ENCODE assay signal across 14 cellular contexts in the genomic region with DNA sequence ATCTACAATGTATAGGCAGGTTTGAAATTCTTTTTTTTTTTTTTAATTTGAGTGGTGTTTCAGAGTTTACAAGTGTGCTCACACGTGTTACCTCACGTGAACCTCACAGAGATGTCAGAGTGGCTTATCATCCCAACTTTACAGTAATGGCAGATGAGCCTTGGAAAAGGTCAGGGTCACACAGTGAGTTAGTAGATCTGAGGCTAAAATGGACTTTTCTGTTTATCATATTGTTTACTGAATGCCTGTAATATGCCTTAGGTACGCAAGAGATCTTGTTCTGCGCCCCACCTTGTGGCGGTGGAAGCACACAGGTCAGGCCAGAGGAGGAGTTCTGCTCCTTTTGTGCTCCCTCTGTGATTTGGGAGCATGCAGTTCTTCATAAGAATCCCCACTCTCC.
DNase-seq lines count a peak whose midpoint lies in the region; ATAC-seq and TF ChIP-seq lines count a peak whose summit lies in the region.
"Had no signal": no experiment of that assay in that cellular context is flagged by ENCODE, and none has a peak within 500 bp of the region (broad histone marks: within the 10 kb centered on the region; RNA-seq: fewer than 3 reads in every experiment).

No MANE protein-coding gene starts in this region.

- peaks cover 59% of the 10 kb centered on the region for H4K20me1 ChIP-seq in osteoblast (ENCODE audit: insufficient read depth, low read length)

- H3K27me3 Mint-ChIP-seq in T-cell, result no peaks in the 10 kb centered on the region
- H3K27me3 Mint-ChIP-seq: activated CD4-positive, alpha-beta T cell treated with anti-CD3 and anti-CD28 coated beads, Interleukin-2, amount 10 ng/mL, durations not matched to agents 24 days and 14 days; central memory CD8-positive, alpha-beta T cell had no signal

- intact Hi-C loops in gastrocnemius medialis (cut with DNase I; ENCODE audit: low total_unique reads) (no loop called here), upper lobe of right lung (cut with DNase I) (loop anchor here (10.0 kb wide), 1 partner anchor 72 kb away; no protein-coding TSS in a partner anchor)

- no peak overlapping the region for H3K4me3 Mint-ChIP-seq in T-cell
- H3K4me3 Mint-ChIP-seq: activated CD4-positive, alpha-beta T cell treated with anti-CD3 and anti-CD28 coated beads, Interleukin-2, amount 10 ng/mL, durations not matched to agents 24 days and 14 days; central memory CD8-positive, alpha-beta T cell had no signal

- H3K9me3 ChIP-seq in cardiac muscle cell (ENCODE audit: low read depth) (no peaks in the 10 kb centered on the region), right atrium auricular region (no peaks in the 10 kb centered on the region), iPS-18a (ENCODE audit: control insufficient read depth, low read depth, low read length) (no peaks in the 10 kb centered on the region), gastrocnemius medialis (no peaks in the 10 kb centered on the region), upper lobe of right lung (no peaks in the 10 kb centered on the region), osteoblast (ENCODE audit: low read depth, low read length) (no peaks in the 10 kb centered on the region)

- TF ChIP-seq CTCF in cardiac muscle cell (IDR thresholded peaks at IDR 0.05; ENCODE audit: low read depth, low read length) (no peak), right atrium auricular region (IDR thresholded peaks at IDR 0.05) (no peak), gastrocnemius medialis (IDR thresholded peaks at IDR 0.05 in 4 of 5, conservative IDR thresholded peaks at IDR 0.05 in 1 of 5) (no peak), upper lobe of right lung (IDR thresholded peaks at IDR 0.05) (no peak), osteoblast (IDR thresholded peaks at IDR 0.05; ENCODE audit: extremely low read depth, low read depth, low read length) (no peak)

- TF ChIP-seq POLR2A in gastrocnemius medialis (IDR thresholded peaks at IDR 0.05), result no peak

- CTCF ChIA-PET in T-cell (lab: Charles Lee), result interaction anchor here (0.6 to 0.9 kb wide), 3 partner anchors 11 to 189 kb away, joined by 3 to 4 read pairs (median 4); no protein-coding TSS in a partner anchor

- H3K27ac ChIP-seq in cardiac muscle cell (peak overlapping the region; percentile 57), right atrium auricular region (no peak overlapping the region), iPS-18a (ENCODE audit: low read length) (no peak overlapping the region), gastrocnemius medialis (peak overlapping the region; percentile 0 to 40 (median 10)), upper lobe of right lung (no peak overlapping the region), osteoblast (ENCODE audit: low read depth, low read length) (no peak overlapping the region)

- H3K36me3 ChIP-seq in cardiac muscle cell (no peaks in the 10 kb centered on the region), right atrium auricular region (no peaks in the 10 kb centered on the region), iPS-18a (ENCODE audit: control insufficient read depth, low read depth, low read length) (peaks cover 5% of the 10 kb centered on the region), gastrocnemius medialis (no peaks in the 10 kb centered on the region), upper lobe of right lung (no peaks in the 10 kb centered on the region), osteoblast (ENCODE audit: insufficient read depth, low read length) (no peaks in the 10 kb centered on the region)

- ATAC-seq in T-cell (replicated peaks in 1 of 4) (peak in 2 of 4 experiments; percentile 32 to 43), gastrocnemius medialis (no peak), upper lobe of right lung (no peak)
- ATAC-seq: stimulated activated naive CD8-positive, alpha-beta T cell treated with anti-CD3 and anti-CD28 coated beads, Interleukin-15, Interleukin-2, amounts not matched to agents 100 U/mL and 50 U/mL, for 24 hours had no signal

- peaks cover 89% of the 10 kb centered on the region for H3K79me2 ChIP-seq in osteoblast (ENCODE audit: insufficient read depth, low read length)

- in situ Hi-C loops in gastrocnemius medialis (cut with MboI; ENCODE audit: low sequenced_read_pairs in 4 of 4), result no loop called here

- H3K4me3 ChIP-seq in cardiac muscle cell (no peak overlapping the region), right atrium auricular region (no peak overlapping the region), iPS-18a (ENCODE audit: low read length) (no peak overlapping the region), gastrocnemius medialis (no peak overlapping the region), upper lobe of right lung (no peak overlapping the region), osteoblast (ENCODE audit: insufficient read depth, low read length) (no peak overlapping the region)

- peaks cover 15% of the 10 kb centered on the region for H3K36me3 Mint-ChIP-seq in T-cell

- H3K27me3 ChIP-seq in cardiac muscle cell (no peaks in the 10 kb centered on the region), right atrium auricular region (no peaks in the 10 kb centered on the region), iPS-18a (ENCODE audit: control insufficient read depth, insufficient read depth, low read length) (no peaks in the 10 kb centered on the region), gastrocnemius medialis (no peaks in the 10 kb centered on the region), upper lobe of right lung (no peaks in the 10 kb centered on the region), osteoblast (ENCODE audit: insufficient read depth, low read length) (no peaks in the 10 kb centered on the region)

- H3K9ac ChIP-seq in iPS-18a (ENCODE audit: low read length), result peak overlapping the region; percentile 5

- H3K27ac Mint-ChIP-seq in T-cell, result peak overlapping the region; percentile 29 to 72
- H3K27ac Mint-ChIP-seq: activated CD4-positive, alpha-beta T cell treated with anti-CD3 and anti-CD28 coated beads, Interleukin-2, amount 10 ng/mL, durations not matched to agents 24 days and 14 days had no signal

- no peak overlapping the region for H3K4me2 ChIP-seq in osteoblast (ENCODE audit: insufficient read depth, low read length)

- H3K4me1 Mint-ChIP-seq in T-cell, result peaks cover 86 to 93% (median 89%) of the 10 kb centered on the region in 3 donors

- POLR2A ChIA-PET in T-cell (lab: Charles Lee), result interaction anchor here (0.6 to 0.7 kb wide), 5 partner anchors 11 to 192 kb away, joined by 3 to 6 read pairs (median 3); no protein-coding TSS in a partner anchor

- no peak overlapping the region for H2AFZ ChIP-seq in osteoblast (ENCODE audit: low read length)

- no peaks in the 10 kb centered on the region for H3K9me3 Mint-ChIP-seq in T-cell
- H3K9me3 Mint-ChIP-seq: activated CD4-positive, alpha-beta T cell treated with anti-CD3 and anti-CD28 coated beads, Interleukin-2, amount 10 ng/mL, durations not matched to agents 24 days and 14 days; central memory CD8-positive, alpha-beta T cell had no signal

- DNase-seq in cardiac muscle cell (ENCODE audit: low read depth in 1 of 2, low spot score in 1 of 2) (no peak), right atrium auricular region (ENCODE audit: low spot score) (no peak), T-cell (no peak), gastrocnemius medialis (no peak), upper lobe of right lung (no peak), osteoblast (ENCODE audit: insufficient read length, low spot score, missing footprints) (no peak), putamen (ENCODE audit: low spot score) (no peak)
- DNase-seq: activated CD4-positive, alpha-beta T cell treated with anti-CD3 and anti-CD28 coated beads, Interleukin-2, amount 10 ng/mL, durations not matched to agents 24 days and 14 days; activated T-cell treated with anti-CD3 and anti-CD28 coated beads, Interleukin-2, amount 50 U/mL, for 1 hour; effector memory CD4-positive, alpha-beta T cell; SIG-M5; stimulated activated naive CD8-positive, alpha-beta T cell treated with anti-CD3 and anti-CD28 coated beads, Interleukin-15, Interleukin-2, amounts not matched to agents 100 U/mL and 50 U/mL, for 24 hours had no signal

- H3K4me1 ChIP-seq in cardiac muscle cell (ENCODE audit: low read depth) (peaks cover 29% of the 10 kb centered on the region), right atrium auricular region (peaks cover 0 to 89% of the 10 kb centered on the region in 2 donors), iPS-18a (ENCODE audit: control insufficient read depth, low read depth, low read length) (peaks cover 22% of the 10 kb centered on the region), gastrocnemius medialis (peaks cover 88 to 93% of the 10 kb centered on the region in 2 donors), upper lobe of right lung (peaks cover 14% of the 10 kb centered on the region), osteoblast (ENCODE audit: insufficient read depth, low read length) (peaks cover 39% of the 10 kb centered on the region)

Comparison
In these comparisons a context has a peak if more than half of its experiments do, and no peak if none do; other contexts are left out.
1. H3K27ac ChIP-seq: peak in cardiac muscle cell (single experiment) and gastrocnemius medialis (4 of 4); none in right atrium auricular region (0 of 2), iPS-18a (single experiment), upper lobe of right lung (single experiment) and osteoblast (single experiment).